Comparison of ENCODE assay signal across 2 cellular contexts in genomic region chr10:90787376-90787775, GRCh38.
"Had no signal": no experiment of that assay in that cellular context is flagged by ENCODE, and none has a peak within 500 bp of the region (broad histone marks: within the 10 kb centered on the region; RNA-seq: fewer than 3 reads in every experiment).

No MANE protein-coding gene starts in this region.

- H3K27ac ChIP-seq: HL-60 had no signal

- H3K4me3 ChIP-seq: K562 had no signal
